Comparison of ENCODE assay signal across 8 cellular contexts in the genomic region with DNA sequence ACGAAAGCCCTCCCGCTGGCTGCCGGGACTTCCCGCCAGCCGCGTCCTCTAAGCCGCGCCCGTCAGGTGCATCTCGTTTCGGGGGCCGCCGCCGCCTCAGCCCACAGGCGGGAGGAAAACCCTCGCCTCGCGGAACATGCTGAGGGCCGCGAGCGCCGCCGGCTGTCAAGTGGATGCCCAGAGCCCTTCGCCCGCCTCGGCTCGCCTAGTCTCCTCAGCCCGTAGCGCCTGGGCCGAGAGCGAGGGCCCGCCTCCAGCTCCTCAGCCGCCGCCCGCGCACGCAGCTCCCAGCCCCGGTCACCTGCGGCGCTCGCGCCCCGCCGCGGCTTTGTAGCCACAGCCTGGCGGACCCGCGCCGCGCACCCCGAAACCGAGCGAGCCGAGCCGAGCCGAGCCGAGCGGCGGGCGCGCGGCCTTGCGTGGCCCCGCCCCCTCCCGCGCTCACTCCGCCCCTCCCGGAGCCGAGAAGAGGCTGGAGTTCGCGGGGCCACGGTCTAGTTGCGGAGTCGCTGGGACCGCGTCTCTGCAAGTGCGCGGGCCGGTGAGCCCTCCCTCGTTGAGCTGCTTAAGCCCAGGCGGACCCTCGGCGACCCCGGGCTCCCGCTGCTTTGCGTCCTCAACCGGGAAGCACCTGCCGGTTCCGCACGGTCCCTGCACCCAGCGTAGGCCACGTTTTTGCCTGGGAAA. TPM values are rescaled to one million over a fixed set of nuclear protein-coding genes. Genes with fewer than 3 reads are reported as not detected.
A peak's percentile ranks its signal among the peaks of the same experiment; 100 is the strongest.
DNase-seq lines count a peak whose midpoint lies in the region; ATAC-seq and TF ChIP-seq lines count a peak whose summit lies in the region.

A gene (minus strand): TSS at position 382 of the 687 bp plus-strand sequence. CDS start 450 bp downstream, outside the sequence.

- H3K36me3 Mint-ChIP-seq in T-cell = no peaks in the 10 kb centered on the region

- H3K27ac ChIP-seq in right atrium auricular region = peak within 1 kb of the TSS; percentile 51 to 68
- no peak within 1 kb of the TSS for H3K27ac ChIP-seq in urinary bladder (ENCODE audit: low read depth)

- no peaks in the 10 kb centered on the region for H3K9me3 ChIP-seq in right atrium auricular region

- no peaks in the 10 kb centered on the region for H3K36me3 ChIP-seq in right atrium auricular region
- H3K36me3 ChIP-seq in urinary bladder (ENCODE audit: insufficient read depth) = no peaks in the 10 kb centered on the region

- peaks cover 0 to 3% of the 10 kb centered on the region in 2 donors for H3K27me3 Mint-ChIP-seq in T-cell

- POLR2A ChIA-PET in T-cell (lab: Charles Lee) = no interaction called here

- WGBS in urinary bladder = under 1% methylated on average over 92 of the region's 92 CpGs

- H3K4me1 ChIP-seq in right atrium auricular region (peaks cover 0 to 14% of the 10 kb centered on the region in 2 donors), urinary bladder (ENCODE audit: insufficient read depth) (no peaks in the 10 kb centered on the region)

- no peaks in the 10 kb centered on the region for H3K27me3 ChIP-seq in right atrium auricular region

- peak within 1 kb of the TSS; percentile 81 to 89 (median 87) for H3K4me3 Mint-ChIP-seq in T-cell

- peaks cover 22 to 29% (median 24%) of the 10 kb centered on the region in 3 donors for H3K4me1 Mint-ChIP-seq in T-cell

- CTCF ChIA-PET in T-cell (lab: Charles Lee) = interaction anchor here (0.6 to 1.1 kb wide), 3 partner anchors 31 to 59 kb away, joined by 3 to 7 read pairs (median 4); a partner anchor contains a TSS

- H3K4me3 ChIP-seq in right atrium auricular region = peak within 1 kb of the TSS; percentile 55 to 68
- peak within 1 kb of the TSS; percentile 57 for H3K4me3 ChIP-seq in urinary bladder (ENCODE audit: low read depth, low read length)

- DNase-seq in NCI-H1092 (lab: John Stamatoyannopoulos, UW) = peak; percentile 77
- peak; percentile 62 to 87 (median 76) for DNase-seq in T-cell
- DNase-seq in amygdala (lab: John Stamatoyannopoulos, UW) = peak; percentile 30 to 92 (median 72)
- DNase-seq in right atrium auricular region (ENCODE audit: low spot score) = peak; percentile 67
- DNase-seq in pulmonary artery endothelial cell (ENCODE audit: low read depth, low spot score) = peak; percentile 8

- ATAC-seq in HG02642 (IDR thresholded peaks at IDR 0.05; ENCODE audit: poor library complexity, unreplicated experiment) (peak; percentile 87), T-cell (replicated peaks in 1 of 4) (peak; percentile 84 to 91 (median 84))

- H3K9me3 Mint-ChIP-seq in T-cell = no peaks in the 10 kb centered on the region

- peak; percentile 36; the same call in 2 of the 3 replicates for TF ChIP-seq CTCF in GM12872 (IDR thresholded peaks at IDR 0.05; ENCODE audit: insufficient read depth, low read depth, low read length)
- TF ChIP-seq CTCF in right atrium auricular region (IDR thresholded peaks at IDR 0.05) = no peak

- H3K27ac Mint-ChIP-seq in T-cell = peak within 1 kb of the TSS; percentile 36 to 76

RNA-seq across cellular contexts. Expression of the gene that starts here (rescaled TPM):
- total RNA-seq in T-cell = 1 to 10 TPM; 4.0 to 5.5 (median 4.9) TPM
- total RNA-seq in right atrium auricular region = under 1 TPM; 0.11 to 0.75 TPM
- total RNA-seq in pulmonary artery endothelial cell = under 0.01 and 0.14 TPM in 2 replicates
- total RNA-seq in urinary bladder = 7.0 TPM
- polyA plus RNA-seq in urinary bladder = 0.60 TPM

Comparison
In these comparisons a context has a peak if more than half of its experiments do, and no peak if none do; other contexts are left out.
1. Peak in DNase-seq, H3K4me3 ChIP-seq and H3K27ac ChIP-seq in right atrium auricular region; RNA of the gene not detected or under 1 TPM.
2. Peak in DNase-seq in pulmonary artery endothelial cell; RNA of the gene not detected or under 1 TPM.
3. DNase-seq: peak in every context shown above with its lines; median percentile 77 in NCI-H1092; 76 in T-cell; 72 in amygdala; 67 in right atrium auricular region; 8 in pulmonary artery endothelial cell.